Comparison of ENCODE assay signal across 15 cellular contexts in the genomic region with DNA sequence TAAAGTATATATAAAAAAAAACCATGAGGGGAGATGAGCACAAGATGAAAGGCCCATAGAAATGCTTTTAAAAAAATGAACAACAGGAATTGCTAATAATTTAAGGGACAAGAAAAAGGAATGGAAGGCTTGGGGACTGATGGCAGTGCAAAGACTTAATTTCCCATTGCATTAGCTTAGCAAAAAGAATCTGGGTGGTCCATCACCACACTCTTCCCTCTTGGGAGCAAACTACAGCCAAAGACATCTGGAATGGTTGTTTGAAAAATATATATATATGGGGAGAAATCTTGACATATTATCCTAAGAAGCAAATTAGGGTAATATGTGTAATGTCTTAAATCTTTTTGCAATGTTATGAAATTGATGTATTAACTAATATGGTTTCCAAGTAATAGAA.
"Had no signal": no experiment of that assay in that cellular context is flagged by ENCODE, and none has a peak within 500 bp of the region (broad histone marks: within the 10 kb centered on the region; RNA-seq: fewer than 3 reads in every experiment).

No MANE protein-coding gene starts in this region.

- H3K36me3 ChIP-seq: heart right ventricle, upper lobe of left lung had no signal

- H3K27ac Mint-ChIP-seq: activated B cell treated with CpG ODN at 0.5 μM for 24 hours; activated CD4-positive, alpha-beta T cell treated with anti-CD3 and anti-CD28 coated beads, Interleukin-2, amount 10 ng/mL, durations not matched to agents 24 days and 14 days; activated naive CD4-positive, alpha-beta T cell treated with anti-CD3 and anti-CD28 coated beads, Interleukin-2, amount 50 U/mL, for 24 hours; activated T-helper 17 cell treated with anti-CD3 and anti-CD28 coated beads, Interleukin-2, amount 50 U/mL, for 72 hours; nephron; stimulated activated naive CD8-positive, alpha-beta T cell treated with anti-CD3 and anti-CD28 coated beads, Interleukin-15, Interleukin-2, amounts not matched to agents 100 ng/mL and 50 ng/mL, for 24 hours had no signal

- H3K36me3 Mint-ChIP-seq: activated naive CD4-positive, alpha-beta T cell treated with anti-CD3 and anti-CD28 coated beads, Interleukin-2, amount 50 U/mL, for 24 hours had no signal

- H3K27me3 ChIP-seq: heart right ventricle, upper lobe of left lung had no signal

- ATAC-seq: activated T-helper 17 cell treated with anti-CD3 and anti-CD28 coated beads, Interleukin-2, amount 50 U/mL, for 72 hours; heart right ventricle; left lobe of liver had no signal

- H3K27ac ChIP-seq: heart right ventricle, upper lobe of left lung had no signal

- H3K4me3 Mint-ChIP-seq: activated B cell treated with CpG ODN at 0.5 μM for 24 hours; activated CD4-positive, alpha-beta T cell treated with anti-CD3 and anti-CD28 coated beads, Interleukin-2, amount 10 ng/mL, durations not matched to agents 24 days and 14 days; activated naive CD4-positive, alpha-beta T cell treated with anti-CD3 and anti-CD28 coated beads, Interleukin-2, amount 50 U/mL, for 24 hours; activated T-helper 17 cell treated with anti-CD3 and anti-CD28 coated beads, Interleukin-2, amount 50 U/mL, for 72 hours; nephron; stimulated activated naive CD8-positive, alpha-beta T cell treated with anti-CD3 and anti-CD28 coated beads, Interleukin-15, Interleukin-2, amounts not matched to agents 100 ng/mL and 50 ng/mL, for 24 hours had no signal

- H3K4me1 ChIP-seq: heart right ventricle, upper lobe of left lung had no signal

- DNase-seq: activated B cell treated with CpG ODN at 0.5 μM for 24 hours; activated CD4-positive, alpha-beta T cell treated with anti-CD3 and anti-CD28 coated beads, Interleukin-2, amount 10 ng/mL, durations not matched to agents 24 days and 14 days; activated CD8-positive, alpha-beta memory T cell treated with anti-CD3 and anti-CD28 coated beads for 24 hours; heart right ventricle; islet precursor cell; occipital lobe; stimulated activated CD4-positive, alpha-beta T cell treated with anti-CD3 and anti-CD28 coated beads, Interleukin-15, amount 100 ng/mL, for 24 hours; stimulated activated CD4-positive, alpha-beta T cell treated with anti-CD3 and anti-CD28 coated beads, Interleukin-4, amount 100 ng/mL, for 24 hours; T-helper 2 cell; upper lobe of left lung had no signal

- H3K27me3 Mint-ChIP-seq: activated B cell treated with CpG ODN at 0.5 μM for 24 hours; activated CD4-positive, alpha-beta T cell treated with anti-CD3 and anti-CD28 coated beads, Interleukin-2, amount 10 ng/mL, durations not matched to agents 24 days and 14 days; activated naive CD4-positive, alpha-beta T cell treated with anti-CD3 and anti-CD28 coated beads, Interleukin-2, amount 50 U/mL, for 24 hours; activated T-helper 17 cell treated with anti-CD3 and anti-CD28 coated beads, Interleukin-2, amount 50 U/mL, for 72 hours; stimulated activated naive CD8-positive, alpha-beta T cell treated with anti-CD3 and anti-CD28 coated beads, Interleukin-15, Interleukin-2, amounts not matched to agents 100 ng/mL and 50 ng/mL, for 24 hours had no signal

- H3K4me3 ChIP-seq: heart right ventricle, upper lobe of left lung had no signal

- H3K4me1 Mint-ChIP-seq: activated B cell treated with CpG ODN at 0.5 μM for 24 hours; activated CD4-positive, alpha-beta T cell treated with anti-CD3 and anti-CD28 coated beads, Interleukin-2, amount 10 ng/mL, durations not matched to agents 24 days and 14 days; activated naive CD4-positive, alpha-beta T cell treated with anti-CD3 and anti-CD28 coated beads, Interleukin-2, amount 50 U/mL, for 24 hours; activated T-helper 17 cell treated with anti-CD3 and anti-CD28 coated beads, Interleukin-2, amount 50 U/mL, for 72 hours; nephron had no signal

- H3K9me3 Mint-ChIP-seq: activated B cell treated with CpG ODN at 0.5 μM for 24 hours; activated CD4-positive, alpha-beta T cell treated with anti-CD3 and anti-CD28 coated beads, Interleukin-2, amount 10 ng/mL, durations not matched to agents 24 days and 14 days; activated naive CD4-positive, alpha-beta T cell treated with anti-CD3 and anti-CD28 coated beads, Interleukin-2, amount 50 U/mL, for 24 hours; nephron had no signal
